12 cellular contexts compared by ENCODE assay signal in genomic region chr12:110451263-110451662, GRCh38. TPM values are rescaled to one million over a fixed set of nuclear protein-coding genes. Genes with fewer than 3 reads are reported as not detected.
DNase-seq lines count a peak whose midpoint lies in the region; ATAC-seq, FAIRE-seq and TF ChIP-seq lines count a peak whose summit lies in the region.
"Had no signal": no experiment of that assay in that cellular context is flagged by ENCODE, and none has a peak within 500 bp of the region (broad histone marks: within the 10 kb centered on the region; RNA-seq: fewer than 3 reads in every experiment).

No MANE protein-coding gene starts in this region.

- 75 to 88% methylated on average over 1 of the region's 1 CpG for WGBS in pancreas, 2 donors

- no peak overlapping the region for H3K9ac ChIP-seq in muscle layer of colon (ENCODE audit: low read length)

- H3K27me3 ChIP-seq in cardiac muscle cell (no peaks in the 10 kb centered on the region), muscle layer of colon (ENCODE audit: control insufficient read depth in 1 of 2, insufficient read depth in 2 of 2, low read length in 2 of 2) (no peaks in the 10 kb centered on the region), pancreas (no peaks in the 10 kb centered on the region)

- intact Hi-C loops in cardiac septum (cut with DNase I) (loop anchor here (2.0 kb wide), 1 partner anchor 150 kb away; no protein-coding TSS in a partner anchor), pancreas (cut with DNase I) (no loop called here), left cardiac atrium (cut with DNase I) (loop anchor here in 1 of 2 donors (5.0 kb wide), 2 partner anchors 151 to 436 kb away; no protein-coding TSS in a partner anchor)

- DNase-seq in cardiac muscle cell (ENCODE audit: low read depth in 1 of 2, low spot score in 1 of 2) (no peak), cardiac septum (ENCODE audit: low spot score) (no peak), substantia nigra (lab: John Stamatoyannopoulos, UW) (peak in 1 of 49 donors; percentile 4), pancreas (no peak), NCI-H69 (lab: John Stamatoyannopoulos, UW) (no peak), left cardiac atrium (no peak)
- DNase-seq: left colon; NCI-H2081; NK-92 treated with Interleukin-12 subunit alpha and Interleukin-12 subunit beta, amount 100 ng/mL, for 24 hours; nucleus accumbens had no signal

- H3K4me1 Mint-ChIP-seq in activated T-helper 17 cell treated with anti-CD3 and anti-CD28 coated beads, Interleukin-2, amount 50 U/mL, for 72 hours = peaks cover 10% of the 10 kb centered on the region

- no peaks in the 10 kb centered on the region for H3K27me3 Mint-ChIP-seq in activated T-helper 17 cell treated with anti-CD3 and anti-CD28 coated beads, Interleukin-2, amount 50 U/mL, for 72 hours

- H3K9me3 Mint-ChIP-seq in activated T-helper 17 cell treated with anti-CD3 and anti-CD28 coated beads, Interleukin-2, amount 50 U/mL, for 72 hours = no peaks in the 10 kb centered on the region

- H3K27ac ChIP-seq in cardiac muscle cell = peak overlapping the region; percentile 54
- peak overlapping the region; percentile 17 for H3K27ac ChIP-seq in muscle layer of colon (ENCODE audit: low read depth, low read length)
- peak overlapping the region; percentile 49 for H3K27ac ChIP-seq in substantia nigra (ENCODE audit: low read depth, low read length, poor library complexity, severe bottlenecking)
- no peak overlapping the region for H3K27ac ChIP-seq in pancreas

- H3K4me1 ChIP-seq in cardiac muscle cell (ENCODE audit: low read depth) (no peaks in the 10 kb centered on the region), muscle layer of colon (ENCODE audit: insufficient read depth, low read length) (peaks cover 15% of the 10 kb centered on the region), pancreas (peaks cover 0 to 9% (median 0%) of the 10 kb centered on the region in 3 donors)

- no peak for FAIRE-seq in pancreas (lab: Jason Lieb, UNC)

- H3K36me3 Mint-ChIP-seq in activated T-helper 17 cell treated with anti-CD3 and anti-CD28 coated beads, Interleukin-2, amount 50 U/mL, for 72 hours (ENCODE audit: low read depth) = peaks cover 90% of the 10 kb centered on the region

- H3K4me3 ChIP-seq in cardiac muscle cell = no peak overlapping the region
- no peak overlapping the region for H3K4me3 ChIP-seq in muscle layer of colon (ENCODE audit: low read depth in 1 of 2, low read length in 2 of 2)
- H3K4me3 ChIP-seq in pancreas = no peak overlapping the region

- peak overlapping the region; percentile 95 for H3K4me3 Mint-ChIP-seq in activated T-helper 17 cell treated with anti-CD3 and anti-CD28 coated beads, Interleukin-2, amount 50 U/mL, for 72 hours

- peak overlapping the region; percentile 99 for H3K27ac Mint-ChIP-seq in activated T-helper 17 cell treated with anti-CD3 and anti-CD28 coated beads, Interleukin-2, amount 50 U/mL, for 72 hours

- TF ChIP-seq CTCF in cardiac muscle cell (IDR thresholded peaks at IDR 0.05; ENCODE audit: low read depth, low read length) (no peak), pancreas (IDR thresholded peaks at IDR 0.05) (no peak)

- peaks cover 29% of the 10 kb centered on the region for H3K36me3 ChIP-seq in cardiac muscle cell
- peaks cover 16% of the 10 kb centered on the region for H3K36me3 ChIP-seq in muscle layer of colon (ENCODE audit: insufficient read depth, low read length)
- H3K36me3 ChIP-seq in pancreas = peaks cover 0 to 19% (median 0%) of the 10 kb centered on the region in 3 donors

- ATAC-seq in activated T-helper 17 cell treated with anti-CD3 and anti-CD28 coated beads, Interleukin-2, amount 50 U/mL, for 72 hours (replicated peaks) = no peak
- ATAC-seq in pancreas (no peak), left cardiac atrium (no peak)

- H3K9me3 ChIP-seq in cardiac muscle cell (ENCODE audit: low read depth) (no peaks in the 10 kb centered on the region), muscle layer of colon (ENCODE audit: low read length) (no peaks in the 10 kb centered on the region), pancreas (no peaks in the 10 kb centered on the region)

RNA-seq across cellular contexts. Expression of gene ARPC3, which starts 1.1 kb away (rescaled TPM):
- total RNA-seq in cardiac muscle cell (94.0 and 171 TPM in 2 replicates), cardiac septum (102 TPM), pancreas (100 to 1,000 TPM in 2 of 6 donors, 10 to 100 TPM in 4; 53.1 to 107 (median 70.5) TPM), left cardiac atrium (100 to 1,000 TPM; 108 to 123 TPM)
- polyA plus RNA-seq in cardiac muscle cell (228 and 245 TPM in 2 replicates), pancreas (100 to 1,000 TPM; 164 to 167 TPM)
- total RNA-seq in activated T-helper 17 cell treated with anti-CD3 and anti-CD28 coated beads, Interleukin-2, amount 50 U/mL, for 72 hours = 100 to 1,000 TPM; 259 to 325 TPM

RNA-seq across cellular contexts. Expression of gene GPN3, which starts 16.8 kb away (rescaled TPM):
- 9.9 and 18.6 TPM in 2 replicates for total RNA-seq in cardiac muscle cell
- 48.7 and 57.8 TPM in 2 replicates for polyA plus RNA-seq in cardiac muscle cell
- 27.1 TPM for total RNA-seq in cardiac septum
- 10 to 100 TPM; 31.4 to 41.8 TPM for total RNA-seq in activated T-helper 17 cell treated with anti-CD3 and anti-CD28 coated beads, Interleukin-2, amount 50 U/mL, for 72 hours
- 10 to 100 TPM in 4 of 6 donors, 1 to 10 TPM in 2; 6.8 to 11.5 (median 10.2) TPM for total RNA-seq in pancreas
- polyA plus RNA-seq in pancreas = 10 to 100 TPM in 1 of 2 donors, 1 to 10 TPM in 1; 6.8 to 11.1 TPM
- total RNA-seq in left cardiac atrium = 10 to 100 TPM; 24.2 to 32.3 TPM

RNA-seq across cellular contexts. Expression of gene FAM216A, which starts 17.4 kb away (rescaled TPM):
- 41.8 and 43.3 TPM in 2 replicates for total RNA-seq in cardiac muscle cell
- 54.3 and 66.4 TPM in 2 replicates for polyA plus RNA-seq in cardiac muscle cell
- total RNA-seq in cardiac septum = 4.7 TPM
- 10 to 100 TPM; 29.0 to 37.1 TPM for total RNA-seq in activated T-helper 17 cell treated with anti-CD3 and anti-CD28 coated beads, Interleukin-2, amount 50 U/mL, for 72 hours
- 1 to 10 TPM in 4 of 6 donors, under 1 TPM in 2; 0.37 to 1.9 (median 1.1) TPM for total RNA-seq in pancreas
- 1 to 10 TPM; 2.3 to 2.8 TPM for polyA plus RNA-seq in pancreas
- 1 to 10 TPM; 6.1 to 8.5 TPM for total RNA-seq in left cardiac atrium

RNA-seq across cellular contexts. Expression of gene ANAPC7, which starts 47.8 kb away (rescaled TPM):
- total RNA-seq in cardiac muscle cell (37.2 and 55.4 TPM in 2 replicates), cardiac septum (35.3 TPM), pancreas (10 to 100 TPM in 5 of 6 donors, 1 to 10 TPM in 1; 9.7 to 22.9 (median 14.1) TPM), left cardiac atrium (10 to 100 TPM; 32.7 to 35.0 TPM)
- polyA plus RNA-seq in cardiac muscle cell (48.2 and 54.6 TPM in 2 replicates), pancreas (10 to 100 TPM; 32.6 to 35.1 TPM)
- total RNA-seq in activated T-helper 17 cell treated with anti-CD3 and anti-CD28 coated beads, Interleukin-2, amount 50 U/mL, for 72 hours = 10 to 100 TPM; 41.7 to 78.3 TPM

RNA-seq across cellular contexts. Expression of gene VPS29, which starts 50.6 kb away (rescaled TPM):
- total RNA-seq in cardiac muscle cell (57.7 and 70.1 TPM in 2 replicates), cardiac septum (76.3 TPM), pancreas (10 to 100 TPM; 29.1 to 49.3 (median 36.5) TPM), left cardiac atrium (100 to 1,000 TPM in 1 of 2 donors, 10 to 100 TPM in 1; 92.0 to 109 TPM)
- polyA plus RNA-seq in cardiac muscle cell (170 and 179 TPM in 2 replicates), pancreas (100 to 1,000 TPM in 1 of 2 donors, 10 to 100 TPM in 1; 66.8 to 120 TPM)
- 100 to 1,000 TPM; 103 to 125 TPM for total RNA-seq in activated T-helper 17 cell treated with anti-CD3 and anti-CD28 coated beads, Interleukin-2, amount 50 U/mL, for 72 hours

Comparison
In these comparisons a context has a peak if more than half of its experiments do, and no peak if none do; other contexts are left out.
1. H3K27ac ChIP-seq: peak in cardiac muscle cell (single experiment), muscle layer of colon (single experiment) and substantia nigra (single experiment); none in pancreas (0 of 4).